ENCODE assay signal across 25 cellular contexts in the genomic region with DNA sequence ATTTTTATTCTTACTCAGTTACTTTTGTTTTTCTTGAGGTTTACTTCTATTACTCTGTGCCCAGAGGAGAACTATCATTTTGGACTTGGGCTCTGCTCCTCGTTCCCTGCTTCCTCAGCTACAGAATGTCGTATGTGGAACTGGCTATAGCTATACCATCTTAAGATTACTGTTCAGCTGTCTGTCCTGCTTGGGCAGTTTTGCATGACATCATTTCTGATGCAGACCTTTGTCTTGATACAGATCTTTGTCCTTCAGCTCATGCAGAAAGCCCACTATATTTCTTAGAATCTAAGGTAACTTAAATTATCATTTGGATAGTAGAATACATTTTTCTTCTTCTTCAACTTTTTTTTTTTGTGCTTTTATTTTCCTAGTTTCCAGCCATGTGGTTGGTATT. TPM values are rescaled to one million over a fixed set of nuclear protein-coding genes. Genes with fewer than 3 reads are reported as not detected.
"Had no signal": no experiment of that assay in that cellular context is flagged by ENCODE, and none has a peak within 500 bp of the region (broad histone marks: within the 10 kb centered on the region; RNA-seq: fewer than 3 reads in every experiment).

No MANE protein-coding gene starts in this region.

- H3K4me1 Mint-ChIP-seq: mesothelial cell of epicardium had no signal

- H3K27ac Mint-ChIP-seq: dendritic cell treated with granulocyte-macrophage colony-stimulating factor and Interleukin-4, amounts not matched to agents 40 ng/mL and 50 ng/mL, for 4 days; effector memory CD8-positive, alpha-beta T cell; endodermal cell; mesothelial cell of epicardium; naive B cell had no signal

- H3K27ac ChIP-seq: colonic mucosa, esophagus muscularis mucosa, foreskin keratinocyte, gastrocnemius medialis, heart right ventricle, left lung, lower lobe of right lung had no signal

- H3K36me3 ChIP-seq: colonic mucosa, gastrocnemius medialis, left lung, lower lobe of right lung had no signal

- H3K4me3 ChIP-seq: colonic mucosa, esophagus muscularis mucosa, gastrocnemius medialis, heart right ventricle, left lung, lower lobe of right lung, mucosa of descending colon had no signal

- H3K27me3 ChIP-seq: colonic mucosa, esophagus muscularis mucosa, foreskin keratinocyte, gastrocnemius medialis, left lung had no signal

- H3K36me3 Mint-ChIP-seq: mesothelial cell of epicardium, naive B cell had no signal

- H3K4me1 ChIP-seq: colonic mucosa, esophagus muscularis mucosa, foreskin keratinocyte, gastrocnemius medialis, heart right ventricle, left lung, lower lobe of right lung had no signal

- H3K9me3 Mint-ChIP-seq: dendritic cell treated with granulocyte-macrophage colony-stimulating factor and Interleukin-4, amounts not matched to agents 40 ng/mL and 50 ng/mL, for 4 days; effector memory CD8-positive, alpha-beta T cell; endodermal cell had no signal

- H3K9me3 ChIP-seq: colonic mucosa, esophagus muscularis mucosa, gastrocnemius medialis, heart right ventricle, left lung, lower lobe of right lung, mucosa of descending colon had no signal

- DNase-seq: colonic mucosa; cortex of kidney; effector CD8-positive, alpha-beta T cell; effector memory CD8-positive, alpha-beta T cell; endodermal cell; foreskin keratinocyte; gastrocnemius medialis; glutamatergic neuron; head of caudate nucleus; heart right ventricle; hippocampal formation; left colon; left lung; left ventricle myocardium superior; lower lobe of right lung; mesenchymal stem cell; mucosa of descending colon; naive B cell had no signal

- ATAC-seq: effector memory CD8-positive, alpha-beta T cell; foreskin keratinocyte; gastrocnemius medialis; heart right ventricle; left colon; left lung; left ventricle myocardium superior; lower lobe of right lung; mucosa of descending colon had no signal

- H3K4me3 Mint-ChIP-seq: dendritic cell treated with granulocyte-macrophage colony-stimulating factor and Interleukin-4, amounts not matched to agents 40 ng/mL and 50 ng/mL, for 4 days; effector memory CD8-positive, alpha-beta T cell; endodermal cell; mesothelial cell of epicardium; naive B cell had no signal

- FAIRE-seq: endometrium, islet of Langerhans, keratinocyte had no signal

RNA-seq across cellular contexts. Expression of gene C1GALT1C1L, which starts 13.8 kb away (rescaled TPM):
- total RNA-seq: endodermal cell, lung microvascular endothelial cell had no signal

RNA-seq across cellular contexts. Expression of gene PLEKHH2, which starts 52.9 kb away (rescaled TPM):
- total RNA-seq: lung microvascular endothelial cell had no signal
